In the genomic region with DNA sequence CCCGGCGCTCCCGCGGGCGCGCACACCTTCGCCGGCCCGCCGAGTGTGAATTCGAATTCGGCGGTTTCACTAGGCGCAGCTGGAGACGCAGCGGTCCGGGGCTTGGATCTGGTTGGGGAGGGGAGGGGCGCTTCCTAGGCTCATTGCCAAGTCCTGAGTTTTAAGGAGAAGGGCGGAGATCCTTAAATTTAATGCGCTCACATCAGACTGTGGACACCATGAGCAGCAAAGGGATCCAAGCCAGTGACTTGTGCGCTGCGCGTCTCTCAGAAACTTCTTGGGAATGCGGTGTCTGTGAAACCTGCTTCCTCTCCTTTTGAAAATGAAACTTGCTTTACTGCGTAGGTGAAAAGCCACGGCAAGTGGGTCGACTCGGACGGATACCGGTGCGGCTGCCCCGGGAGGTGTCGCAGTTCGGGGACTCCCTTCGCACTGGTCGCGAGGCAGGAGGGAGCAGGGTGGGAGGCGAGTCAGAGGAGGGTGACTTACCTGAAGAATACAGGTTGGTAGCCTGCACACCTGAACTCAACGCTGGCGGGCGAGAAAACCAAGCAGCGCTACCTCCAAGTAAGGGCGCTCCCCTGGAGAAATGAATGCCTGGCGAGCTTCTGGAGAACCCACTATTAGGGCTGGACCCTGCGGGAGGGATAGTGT, we compare ENCODE assay signal across 1 cellular context.
TF ChIP-seq lines count a peak whose summit lies in the region.

No MANE protein-coding gene starts in this region.

TF ChIP-seq in K562, 482 proteins besides CTCF, POLR2A, EP300 and RAD21 (continued from another document and continues in another):
- TF ChIP-seq ZBED1 (IDR thresholded peaks at IDR 0.05) = no peak
- peak in 1 of 2 experiments; percentile 73; a peak in 1 of 4 replicates for TF ChIP-seq SRF (CRISPR knock-in tag; IDR thresholded peaks at IDR 0.05)
- TF ChIP-seq KDM1A (IDR thresholded peaks at IDR 0.05) = 0 out of 4 replicates have a peak, but pooled peaks of 1 of the 2 experiments have one; percentile 58
- peak; percentile 19; the same call in 1 of the 2 replicates for TF ChIP-seq ARID2 (IDR thresholded peaks at IDR 0.05)
- TF ChIP-seq MTA3 (IDR thresholded peaks at IDR 0.05; ENCODE audit: borderline replicate concordance) = no peak; the same call in 1 of the 2 replicates
- TF ChIP-seq ZEB2 (IDR thresholded peaks at IDR 0.05) = peak; percentile 73
- TF ChIP-seq LCOR (CRISPR knock-in tag; IDR thresholded peaks at IDR 0.05) = peak; percentile 74
- TF ChIP-seq RCOR1 (IDR thresholded peaks at IDR 0.05; ENCODE audit: borderline replicate concordance in 1 of 2, low read depth in 2 of 2, low read length in 2 of 2) = peak in 1 of 2 experiments; percentile 46; a peak in 1 of 4 replicates
- peak; percentile 33; the same call in 1 of the 2 replicates for TF ChIP-seq ATF7 (IDR thresholded peaks at IDR 0.05)
- 0 out of 2 replicates have a peak, but pooled peaks have one; percentile 81 for TF ChIP-seq PREB (CRISPR knock-in tag; IDR thresholded peaks at IDR 0.05)
- no peak for TF ChIP-seq NR2C2 (CRISPR knock-in tag; IDR thresholded peaks at IDR 0.05)
- TF ChIP-seq NR2C2 (tag; IDR thresholded peaks at IDR 0.05) = no peak
- TF ChIP-seq DIDO1 (tag; IDR thresholded peaks at IDR 0.05; ENCODE audit: low read depth) = no peak
- TF ChIP-seq, protein P1, sequence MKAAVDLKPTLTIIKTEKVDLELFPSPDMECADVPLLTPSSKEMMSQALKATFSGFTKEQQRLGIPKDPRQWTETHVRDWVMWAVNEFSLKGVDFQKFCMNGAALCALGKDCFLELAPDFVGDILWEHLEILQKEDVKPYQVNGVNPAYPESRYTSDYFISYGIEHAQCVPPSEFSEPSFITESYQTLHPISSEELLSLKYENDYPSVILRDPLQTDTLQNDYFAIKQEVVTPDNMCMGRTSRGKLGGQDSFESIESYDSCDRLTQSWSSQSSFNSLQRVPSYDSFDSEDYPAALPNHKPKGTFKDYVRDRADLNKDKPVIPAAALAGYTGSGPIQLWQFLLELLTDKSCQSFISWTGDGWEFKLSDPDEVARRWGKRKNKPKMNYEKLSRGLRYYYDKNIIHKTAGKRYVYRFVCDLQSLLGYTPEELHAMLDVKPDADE (conservative IDR thresholded peaks at IDR 0.05; ENCODE audit: control insufficient read depth, low read depth, low read length) = no peak
- TF ChIP-seq TFAM (CRISPR knock-in tag; conservative IDR thresholded peaks at IDR 0.05) = no peak
- no peak for TF ChIP-seq ZNF239 (CRISPR knock-in tag; IDR thresholded peaks at IDR 0.05)
- TF ChIP-seq NR4A1 (CRISPR knock-in tag; IDR thresholded peaks at IDR 0.05) = no peak
- TF ChIP-seq NR4A1 (tag; IDR thresholded peaks at IDR 0.05) = no peak
- TF ChIP-seq, protein P2, sequence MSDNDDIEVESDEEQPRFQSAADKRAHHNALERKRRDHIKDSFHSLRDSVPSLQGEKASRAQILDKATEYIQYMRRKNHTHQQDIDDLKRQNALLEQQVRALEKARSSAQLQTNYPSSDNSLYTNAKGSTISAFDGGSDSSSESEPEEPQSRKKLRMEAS (CRISPR knock-in tag; IDR thresholded peaks at IDR 0.05) = no peak
- peak; percentile 36; the same call in 1 of the 2 replicates for TF ChIP-seq BCOR (IDR thresholded peaks at IDR 0.05)
- no peak for TF ChIP-seq NFXL1 (CRISPR knock-in tag; IDR thresholded peaks at IDR 0.05)
- no peak for TF ChIP-seq SRSF7 (optimal IDR thresholded peaks at IDR 0.05; ENCODE audit: low read depth, low read length)
- TF ChIP-seq ZNF407 (IDR thresholded peaks at IDR 0.05; ENCODE audit: low read depth) = peak; percentile 15; the same call in 1 of the 2 replicates
- no peak for TF ChIP-seq CEBPZ (IDR thresholded peaks at IDR 0.05; ENCODE audit: borderline replicate concordance, low read depth, low read length)
- TF ChIP-seq NBN (IDR thresholded peaks at IDR 0.05; ENCODE audit: low read depth) = 0 out of 2 replicates have a peak, but pooled peaks have one; percentile 33
- no peak for TF ChIP-seq HMGN3 (IDR thresholded peaks at IDR 0.05; ENCODE audit: borderline replicate concordance, extremely low read depth, insufficient read length, low read depth, low read length)
- TF ChIP-seq, protein P3, sequence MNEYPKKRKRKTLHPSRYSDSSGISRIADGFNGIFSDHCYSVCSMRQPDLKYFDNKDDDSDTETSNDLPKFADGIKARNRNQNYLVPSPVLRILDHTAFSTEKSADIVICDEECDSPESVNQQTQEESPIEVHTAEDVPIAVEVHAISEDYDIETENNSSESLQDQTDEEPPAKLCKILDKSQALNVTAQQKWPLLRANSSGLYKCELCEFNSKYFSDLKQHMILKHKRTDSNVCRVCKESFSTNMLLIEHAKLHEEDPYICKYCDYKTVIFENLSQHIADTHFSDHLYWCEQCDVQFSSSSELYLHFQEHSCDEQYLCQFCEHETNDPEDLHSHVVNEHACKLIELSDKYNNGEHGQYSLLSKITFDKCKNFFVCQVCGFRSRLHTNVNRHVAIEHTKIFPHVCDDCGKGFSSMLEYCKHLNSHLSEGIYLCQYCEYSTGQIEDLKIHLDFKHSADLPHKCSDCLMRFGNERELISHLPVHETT (CRISPR knock-in tag; conservative IDR thresholded peaks at IDR 0.05 in 1 of 2, IDR thresholded peaks at IDR 0.05 in 1 of 2) = no peak
- no peak for TF ChIP-seq LEF1 (IDR thresholded peaks at IDR 0.05)
- TF ChIP-seq, protein P4, sequence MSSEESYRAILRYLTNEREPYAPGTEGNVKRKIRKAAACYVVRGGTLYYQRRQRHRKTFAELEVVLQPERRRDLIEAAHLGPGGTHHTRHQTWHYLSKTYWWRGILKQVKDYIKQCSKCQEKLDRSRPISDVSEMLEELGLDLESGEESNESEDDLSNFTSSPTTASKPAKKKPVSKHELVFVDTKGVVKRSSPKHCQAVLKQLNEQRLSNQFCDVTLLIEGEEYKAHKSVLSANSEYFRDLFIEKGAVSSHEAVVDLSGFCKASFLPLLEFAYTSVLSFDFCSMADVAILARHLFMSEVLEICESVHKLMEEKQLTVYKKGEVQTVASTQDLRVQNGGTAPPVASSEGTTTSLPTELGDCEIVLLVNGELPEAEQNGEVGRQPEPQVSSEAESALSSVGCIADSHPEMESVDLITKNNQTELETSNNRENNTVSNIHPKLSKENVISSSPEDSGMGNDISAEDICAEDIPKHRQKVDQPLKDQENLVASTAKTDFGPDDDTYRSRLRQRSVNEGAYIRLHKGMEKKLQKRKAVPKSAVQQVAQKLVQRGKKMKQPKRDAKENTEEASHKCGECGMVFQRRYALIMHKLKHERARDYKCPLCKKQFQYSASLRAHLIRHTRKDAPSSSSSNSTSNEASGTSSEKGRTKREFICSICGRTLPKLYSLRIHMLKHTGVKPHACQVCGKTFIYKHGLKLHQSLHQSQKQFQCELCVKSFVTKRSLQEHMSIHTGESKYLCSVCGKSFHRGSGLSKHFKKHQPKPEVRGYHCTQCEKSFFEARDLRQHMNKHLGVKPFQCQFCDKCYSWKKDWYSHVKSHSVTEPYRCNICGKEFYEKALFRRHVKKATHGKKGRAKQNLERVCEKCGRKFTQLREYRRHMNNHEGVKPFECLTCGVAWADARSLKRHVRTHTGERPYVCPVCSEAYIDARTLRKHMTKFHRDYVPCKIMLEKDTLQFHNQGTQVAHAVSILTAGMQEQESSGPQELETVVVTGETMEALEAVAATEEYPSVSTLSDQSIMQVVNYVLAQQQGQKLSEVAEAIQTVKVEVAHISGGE (CRISPR knock-in tag; IDR thresholded peaks at IDR 0.05) = no peak
- TF ChIP-seq COPS2 (conservative IDR thresholded peaks at IDR 0.05) = no peak
- no peak for TF ChIP-seq KHSRP (IDR thresholded peaks at IDR 0.05)
- peak in 1 of 2 experiments; percentile 26; a peak in 1 of 4 replicates for TF ChIP-seq MAZ (CRISPR knock-in tag; conservative IDR thresholded peaks at IDR 0.05 in 1 of 2, IDR thresholded peaks at IDR 0.05 in 1 of 2)
- TF ChIP-seq BMI1 (IDR thresholded peaks at IDR 0.05; ENCODE audit: low read length) = no peak
- TF ChIP-seq HNRNPLL (IDR thresholded peaks at IDR 0.05; ENCODE audit: low read depth, low read length, poor library complexity, severe bottlenecking) = no peak
- no peak for TF ChIP-seq ARID1B (IDR thresholded peaks at IDR 0.05)
- TF ChIP-seq TAF1 (IDR thresholded peaks at IDR 0.05; ENCODE audit: control insufficient read depth, extremely low read depth, insufficient read depth, low read length, severe bottlenecking) = peak; percentile 16
- TF ChIP-seq, protein P5, sequence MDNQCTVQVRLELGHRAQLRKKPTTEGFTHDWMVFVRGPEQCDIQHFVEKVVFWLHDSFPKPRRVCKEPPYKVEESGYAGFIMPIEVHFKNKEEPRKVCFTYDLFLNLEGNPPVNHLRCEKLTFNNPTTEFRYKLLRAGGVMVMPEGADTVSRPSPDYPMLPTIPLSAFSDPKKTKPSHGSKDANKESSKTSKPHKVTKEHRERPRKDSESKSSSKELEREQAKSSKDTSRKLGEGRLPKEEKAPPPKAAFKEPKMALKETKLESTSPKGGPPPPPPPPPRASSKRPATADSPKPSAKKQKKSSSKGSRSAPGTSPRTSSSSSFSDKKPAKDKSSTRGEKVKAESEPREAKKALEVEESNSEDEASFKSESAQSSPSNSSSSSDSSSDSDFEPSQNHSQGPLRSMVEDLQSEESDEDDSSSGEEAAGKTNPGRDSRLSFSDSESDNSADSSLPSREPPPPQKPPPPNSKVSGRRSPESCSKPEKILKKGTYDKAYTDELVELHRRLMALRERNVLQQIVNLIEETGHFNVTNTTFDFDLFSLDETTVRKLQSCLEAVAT (IDR thresholded peaks at IDR 0.05) = peak in 1 of 2 experiments; percentile 26; a peak in 1 of 4 replicates
